ENCODE assay signal across 9 cellular contexts in genomic region chr2:133844214-133844892, GRCh38.
DNase-seq lines count a peak whose midpoint lies in the region; ATAC-seq, FAIRE-seq and TF ChIP-seq lines count a peak whose summit lies in the region.
"Had no signal": no experiment of that assay in that cellular context is flagged by ENCODE, and none has a peak within 500 bp of the region (broad histone marks: within the 10 kb centered on the region; RNA-seq: fewer than 3 reads in every experiment).

No MANE protein-coding gene starts in this region.

- TF ChIP-seq CTCF in Peyer's patch (IDR thresholded peaks at IDR 0.05) (peak; percentile 42 to 81 (median 76)), fibroblast of villous mesenchyme (IDR thresholded peaks at IDR 0.05; ENCODE audit: insufficient read depth, low read depth, low read length) (peak; percentile 87), tibial artery (IDR thresholded peaks at IDR 0.05) (peak; percentile 79 to 82)

- no peak overlapping the region for H3K27ac ChIP-seq in CD4-positive, CD25-positive, alpha-beta regulatory T cell (ENCODE audit: insufficient read depth, low read length, poor library complexity, severe bottlenecking)
- no peak overlapping the region for H3K27ac ChIP-seq in Peyer's patch
- no peak overlapping the region for H3K27ac ChIP-seq in tibial artery

- intact Hi-C loops in tibial artery (cut with DNase I; ENCODE audit: low total_unique reads), result no loop called here

- peaks cover 25% of the 10 kb centered on the region for H3K27me3 Mint-ChIP-seq in CD4-positive, CD25-positive, alpha-beta regulatory T cell
- peaks cover 14% of the 10 kb centered on the region for H3K27me3 Mint-ChIP-seq in activated T-cell treated with anti-CD3 and anti-CD28 coated beads, Interleukin-2, amount 50 U/mL, for 72 hours (ENCODE audit: low read depth)

- no peaks in the 10 kb centered on the region for H3K27me3 ChIP-seq in CD4-positive, CD25-positive, alpha-beta regulatory T cell (ENCODE audit: control insufficient read depth, insufficient read depth, low read length)
- H3K27me3 ChIP-seq in Peyer's patch, result no peaks in the 10 kb centered on the region
- peaks cover 0 to 19% of the 10 kb centered on the region in 2 donors for H3K27me3 ChIP-seq in tibial artery

- no peaks in the 10 kb centered on the region for H3K9me3 ChIP-seq in CD4-positive, CD25-positive, alpha-beta regulatory T cell (ENCODE audit: control insufficient read depth in 2 of 2, low read length in 2 of 2)
- H3K9me3 ChIP-seq in Peyer's patch, result no peaks in the 10 kb centered on the region
- H3K9me3 ChIP-seq in tibial artery, result no peaks in the 10 kb centered on the region

- H3K36me3 ChIP-seq in CD4-positive, CD25-positive, alpha-beta regulatory T cell (ENCODE audit: control insufficient read depth, insufficient read depth, low read length), result no peaks in the 10 kb centered on the region
- no peaks in the 10 kb centered on the region for H3K36me3 ChIP-seq in Peyer's patch
- no peaks in the 10 kb centered on the region for H3K36me3 ChIP-seq in tibial artery

- peak; percentile 90 for FAIRE-seq in HTR-8/SVneo (lab: Jason Lieb, UNC)

- H3K4me1 ChIP-seq in CD4-positive, CD25-positive, alpha-beta regulatory T cell (ENCODE audit: control insufficient read depth, insufficient read depth, low read length, poor library complexity, severe bottlenecking), result no peaks in the 10 kb centered on the region
- no peaks in the 10 kb centered on the region for H3K4me1 ChIP-seq in Peyer's patch
- peaks cover 0 to 17% (median 4%) of the 10 kb centered on the region in 4 donors for H3K4me1 ChIP-seq in tibial artery

- H3K4me3 Mint-ChIP-seq in CD4-positive, CD25-positive, alpha-beta regulatory T cell, result no peak overlapping the region
- H3K4me3 Mint-ChIP-seq in activated T-cell treated with anti-CD3 and anti-CD28 coated beads, Interleukin-2, amount 50 U/mL, for 72 hours, result no peak overlapping the region
- H3K4me3 Mint-ChIP-seq: T-helper 1 cell treated with Interleukin-12 subunit alpha and Interleukin-12 subunit beta and Interleukin-4 antibody, amounts not matched to agents 30 μg/mL and 1 μg/mL, for 36 hours had no signal

- peaks cover 0 to 2% (median 0%) of the 10 kb centered on the region in 7 donors for H3K9me3 Mint-ChIP-seq in CD4-positive, CD25-positive, alpha-beta regulatory T cell
- no peaks in the 10 kb centered on the region for H3K9me3 Mint-ChIP-seq in activated T-cell treated with anti-CD3 and anti-CD28 coated beads, Interleukin-2, amount 50 U/mL, for 72 hours
- H3K9me3 Mint-ChIP-seq: T-helper 1 cell treated with Interleukin-12 subunit alpha and Interleukin-12 subunit beta and Interleukin-4 antibody, amounts not matched to agents 30 μg/mL and 1 μg/mL, for 36 hours had no signal

- DNase-seq in CD4-positive, CD25-positive, alpha-beta regulatory T cell, result peak; percentile 14 to 48 (median 34)
- DNase-seq in HTR-8/SVneo (ENCODE audit: insufficient read length, low spot score), result peak; percentile 78
- peak; percentile 40 to 87 (median 59) for DNase-seq in Peyer's patch
- peak; percentile 48 to 57 for DNase-seq in activated T-cell treated with anti-CD3 and anti-CD28 coated beads, Interleukin-2, amount 50 U/mL, for 72 hours
- DNase-seq in fibroblast of villous mesenchyme (ENCODE audit: low read depth), result peak; percentile 72
- DNase-seq in occipital lobe (lab: John Stamatoyannopoulos, UW), result peak; percentile 39
- peak; percentile 53 to 69 for DNase-seq in tibial artery

- peak in 1 of 2 donors; percentile 49 for ATAC-seq in CD4-positive, CD25-positive, alpha-beta regulatory T cell (ENCODE audit: low read depth in 2 of 2)
- ATAC-seq in GM19351 (IDR thresholded peaks at IDR 0.05; ENCODE audit: unreplicated experiment), result peak; percentile 93
- peak; percentile 44 to 47 for ATAC-seq in activated T-cell treated with anti-CD3 and anti-CD28 coated beads, Interleukin-2, amount 50 U/mL, for 72 hours (replicated peaks in 1 of 2)

- peaks cover 0 to 5% (median 0%) of the 10 kb centered on the region in 4 donors for H3K4me1 Mint-ChIP-seq in CD4-positive, CD25-positive, alpha-beta regulatory T cell
- H3K4me1 Mint-ChIP-seq in activated T-cell treated with anti-CD3 and anti-CD28 coated beads, Interleukin-2, amount 50 U/mL, for 72 hours (ENCODE audit: low read depth), result no peaks in the 10 kb centered on the region

- H3K4me3 ChIP-seq in CD4-positive, CD25-positive, alpha-beta regulatory T cell (ENCODE audit: low read depth, low read length), result no peak overlapping the region
- H3K4me3 ChIP-seq in Peyer's patch (no peak overlapping the region), fibroblast of villous mesenchyme (ENCODE audit: low read depth, low read length) (no peak overlapping the region), tibial artery (no peak overlapping the region)

- H3K36me3 Mint-ChIP-seq in CD4-positive, CD25-positive, alpha-beta regulatory T cell, result no peaks in the 10 kb centered on the region
- H3K36me3 Mint-ChIP-seq in activated T-cell treated with anti-CD3 and anti-CD28 coated beads, Interleukin-2, amount 50 U/mL, for 72 hours (ENCODE audit: insufficient read depth in 2 of 2), result no peaks in the 10 kb centered on the region

- no peak for TF ChIP-seq POLR2A in Peyer's patch (IDR thresholded peaks at IDR 0.05)

- peak overlapping the region in 1 of 3 donors; percentile 4 for H3K27ac Mint-ChIP-seq in CD4-positive, CD25-positive, alpha-beta regulatory T cell
- no peak overlapping the region for H3K27ac Mint-ChIP-seq in activated T-cell treated with anti-CD3 and anti-CD28 coated beads, Interleukin-2, amount 50 U/mL, for 72 hours
- H3K27ac Mint-ChIP-seq: T-helper 1 cell treated with Interleukin-12 subunit alpha and Interleukin-12 subunit beta and Interleukin-4 antibody, amounts not matched to agents 30 μg/mL and 1 μg/mL, for 36 hours had no signal
